14 cellular contexts compared by ENCODE assay signal in the genomic region with DNA sequence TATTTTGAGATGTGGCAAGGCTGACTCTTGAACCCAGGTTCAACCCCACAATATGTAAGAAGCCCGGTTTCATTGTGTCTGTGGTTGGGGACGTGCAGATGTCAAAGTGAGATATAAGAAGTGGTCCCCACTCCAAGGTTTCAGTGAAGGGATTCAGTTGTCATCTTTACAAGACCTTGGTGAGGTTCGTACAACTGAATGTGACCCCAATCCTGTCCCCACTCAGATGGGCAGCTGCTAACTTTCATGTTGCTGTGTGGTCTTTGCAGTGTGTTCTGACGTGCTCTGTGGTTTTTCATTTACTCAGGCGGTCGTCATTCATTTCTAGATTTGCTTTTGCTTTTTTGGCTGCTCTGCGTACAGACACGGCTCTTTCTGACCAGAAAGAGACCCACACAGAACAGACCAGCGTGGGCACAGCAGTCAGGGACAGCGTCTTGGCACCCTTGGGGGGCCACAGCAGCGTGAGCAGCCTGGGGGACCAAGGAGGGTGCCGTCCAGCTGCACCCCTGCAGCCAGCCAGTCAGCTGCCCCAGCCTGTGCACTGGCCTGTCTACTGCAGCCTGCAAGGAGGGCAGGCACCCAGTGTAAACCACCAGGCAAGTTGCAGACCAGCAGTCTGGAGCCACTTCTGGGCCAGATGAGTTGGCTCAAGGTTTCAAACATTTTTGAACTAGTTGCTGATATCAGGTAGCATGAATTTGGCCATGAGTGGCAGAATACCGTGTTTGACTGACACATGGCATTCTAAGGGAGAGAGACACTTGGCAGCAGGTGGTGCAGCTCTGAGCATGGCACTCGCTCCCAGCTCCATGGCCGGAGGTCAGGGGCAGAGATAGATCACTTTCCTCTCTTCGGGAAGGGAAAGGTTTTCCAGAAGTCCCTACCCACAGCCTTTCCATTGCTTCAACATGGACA. TPM values are rescaled to one million over a fixed set of nuclear protein-coding genes. Genes with fewer than 3 reads are reported as not detected.
A peak's percentile ranks its signal among the peaks of the same experiment; 100 is the strongest.
DNase-seq lines count a peak whose midpoint lies in the region; ATAC-seq lines count a peak whose summit lies in the region.
"Had no signal": no experiment of that assay in that cellular context is flagged by ENCODE, and none has a peak within 500 bp of the region (broad histone marks: within the 10 kb centered on the region; RNA-seq: fewer than 3 reads in every experiment).

No MANE protein-coding gene starts in this region.

- intact Hi-C loops in cardiac septum (cut with DNase I), result no loop called here

- ATAC-seq in GM19452 (IDR thresholded peaks at IDR 0.05; ENCODE audit: unreplicated experiment), result peak; percentile 57
- peak; percentile 51 for ATAC-seq in HG03064 (IDR thresholded peaks at IDR 0.05; ENCODE audit: low read depth, unreplicated experiment)

- peak overlapping the region; percentile 17; the same call in 1 of the 2 replicates for H3K4me3 ChIP-seq in GM08714 (ENCODE audit: low read length)
- H3K4me3 ChIP-seq: gastrocnemius medialis, vagina had no signal

- H3K4me3 Mint-ChIP-seq in activated naive CD8-positive, alpha-beta T cell treated with anti-CD3 and anti-CD28 coated beads for 36 hours, result no peak overlapping the region

- peak overlapping the region; percentile 66 for H3K27ac Mint-ChIP-seq in activated naive CD8-positive, alpha-beta T cell treated with anti-CD3 and anti-CD28 coated beads for 36 hours

- no peaks in the 10 kb centered on the region for H3K9me3 Mint-ChIP-seq in activated naive CD8-positive, alpha-beta T cell treated with anti-CD3 and anti-CD28 coated beads for 36 hours

- peaks cover 13% of the 10 kb centered on the region for H3K36me3 Mint-ChIP-seq in activated naive CD8-positive, alpha-beta T cell treated with anti-CD3 and anti-CD28 coated beads for 36 hours

- DNase-seq in activated naive CD8-positive, alpha-beta T cell treated with anti-CD3 and anti-CD28 coated beads for 36 hours, result peak; percentile 32
- DNase-seq in EL (no peak), NCI-H1436 treated with DMSO at 0.1 percent for 48 hours (lab: John Stamatoyannopoulos, UW) (no peak), cardiac septum (ENCODE audit: low spot score) (no peak), DMS79 treated with DMSO at 0.1 percent for 48 hours (lab: John Stamatoyannopoulos, UW) (no peak)
- DNase-seq: AML-193; gastrocnemius medialis; SHP77 treated with DMSO at 0.1 percent for 48 hours; stimulated activated CD4-positive, alpha-beta T cell treated with anti-CD3 and anti-CD28 coated beads, Interleukin-4, amount 100 ng/mL, for 1 hour had no signal

- no peaks in the 10 kb centered on the region for H3K27me3 Mint-ChIP-seq in activated naive CD8-positive, alpha-beta T cell treated with anti-CD3 and anti-CD28 coated beads for 36 hours

- peaks cover 50% of the 10 kb centered on the region for H3K4me1 Mint-ChIP-seq in activated naive CD8-positive, alpha-beta T cell treated with anti-CD3 and anti-CD28 coated beads for 36 hours

RNA-seq across cellular contexts. Expression of a gene that starts 49.4 kb away (rescaled TPM):
- total RNA-seq in activated naive CD8-positive, alpha-beta T cell treated with anti-CD3 and anti-CD28 coated beads for 36 hours, result 100 to 1,000 TPM; 432 to 438 TPM
- 0.89 TPM for total RNA-seq in cardiac septum
- total RNA-seq: bronchial epithelial cell had no signal

RNA-seq across cellular contexts. Expression of a gene that starts 49.9 kb away (rescaled TPM):
- 10 to 100 TPM; 22.9 to 23.9 TPM for total RNA-seq in activated naive CD8-positive, alpha-beta T cell treated with anti-CD3 and anti-CD28 coated beads for 36 hours
- total RNA-seq in cardiac septum, result 49.2 TPM

Comparison
In these comparisons a context has a peak if more than half of its experiments do, and no peak if none do; other contexts are left out.
1. RNA of a gene that starts 49.4 kb away (total RNA-seq): 432 to 438 TPM in activated naive CD8-positive, alpha-beta T cell treated with anti-CD3 and anti-CD28 coated beads for 36 hours; 0.89 TPM in cardiac septum (single experiment); every median in the first group is over 100 times any median in the second.